13 cellular contexts compared by ENCODE assay signal in genomic region chr12:104576980-104577925, GRCh38.
DNase-seq lines count a peak whose midpoint lies in the region; ATAC-seq, FAIRE-seq and TF ChIP-seq lines count a peak whose summit lies in the region.
"Had no signal": no experiment of that assay in that cellular context is flagged by ENCODE, and none has a peak within 500 bp of the region (broad histone marks: within the 10 kb centered on the region; RNA-seq: fewer than 3 reads in every experiment).

No MANE protein-coding gene starts in this region.

- H3K9me3 ChIP-seq in smooth muscle cell (replicated peaks; ENCODE audit: low read depth), result no peaks in the 10 kb centered on the region
- H3K9me3 ChIP-seq: BLaER1 had no signal

- DNase-seq in activated T-cell treated with anti-CD3 and anti-CD28 coated beads, Interleukin-2, amount 50 U/mL, for 72 hours, result peak in 1 of 2 donors; percentile 14
- DNase-seq in activated T-cell treated with anti-CD3 and anti-CD28 coated beads, Interleukin-2, amount 50 U/mL, for 1 hour, result no peak
- peak; percentile 39 for DNase-seq in RCC 7860 (ENCODE audit: low spot score)
- DNase-seq in dedifferentiated amniotic fluid mesenchymal stem cell (ENCODE audit: extremely low spot score), result peak; percentile 34
- DNase-seq in smooth muscle cell (lab: John Stamatoyannopoulos, UW; ENCODE audit: unreplicated experiment), result no peak
- DNase-seq in NCI-H1092 treated with DMSO at 0.1 percent for 48 hours (lab: John Stamatoyannopoulos, UW), result no peak
- DNase-seq: NCI-H2081 treated with DMSO at 0.1 percent for 48 hours; stimulated activated CD4-positive, alpha-beta T cell treated with anti-CD3 and anti-CD28 coated beads, Interleukin-12 subunit alpha, Interleukin-12 subunit beta, amount 100 ng/mL, for 4 hours had no signal

- WGBS in smooth muscle cell (ENCODE audit: low lambda C conversion rate), result 46% methylated on average over 11 of the region's 11 CpGs

- no peak overlapping the region for H3K4me3 ChIP-seq in smooth muscle cell
- H3K4me3 ChIP-seq: BLaER1 had no signal

- H3K9me3 Mint-ChIP-seq in activated T-cell treated with anti-CD3 and anti-CD28 coated beads, Interleukin-2, amount 50 U/mL, for 72 hours, result no peaks in the 10 kb centered on the region

- H3K79me2 ChIP-seq in smooth muscle cell (ENCODE audit: low read depth), result peaks cover 7% of the 10 kb centered on the region

- peaks cover 19% of the 10 kb centered on the region for H3K4me1 ChIP-seq in smooth muscle cell (ENCODE audit: low read depth)

- peaks cover 3 to 4% of the 10 kb centered on the region in 2 donors for H3K36me3 Mint-ChIP-seq in activated T-cell treated with anti-CD3 and anti-CD28 coated beads, Interleukin-2, amount 50 U/mL, for 72 hours (ENCODE audit: insufficient read depth in 2 of 2)

- peak overlapping the region; percentile 46 to 65 for H3K4me3 Mint-ChIP-seq in activated T-cell treated with anti-CD3 and anti-CD28 coated beads, Interleukin-2, amount 50 U/mL, for 72 hours

- H4K20me1 ChIP-seq in smooth muscle cell (ENCODE audit: low read depth), result no peaks in the 10 kb centered on the region

- peak overlapping the region; percentile 62 for H3K9ac ChIP-seq in smooth muscle cell (ENCODE audit: low read depth)
- H3K9ac ChIP-seq: BLaER1 had no signal

- no peak overlapping the region for H2AFZ ChIP-seq in smooth muscle cell (ENCODE audit: low read depth)

- H3F3A ChIP-seq in smooth muscle cell (ENCODE audit: low read depth), result peaks cover 26% of the 10 kb centered on the region

- no peaks in the 10 kb centered on the region for H3K27me3 Mint-ChIP-seq in activated T-cell treated with anti-CD3 and anti-CD28 coated beads, Interleukin-2, amount 50 U/mL, for 72 hours (ENCODE audit: low read depth)

- FAIRE-seq in RCC 7860 (lab: Jason Lieb, UNC), result no peak
- FAIRE-seq: islet of Langerhans, urothelium cell line had no signal

- peak overlapping the region; percentile 91 for H3K27ac ChIP-seq in smooth muscle cell (ENCODE audit: low read depth)
- H3K27ac ChIP-seq: BLaER1 had no signal

- peak overlapping the region; percentile 32 for H3K27ac Mint-ChIP-seq in activated T-cell treated with anti-CD3 and anti-CD28 coated beads, Interleukin-2, amount 50 U/mL, for 72 hours

- no peaks in the 10 kb centered on the region for H3K36me3 ChIP-seq in smooth muscle cell (ENCODE audit: low read depth)

- H3K27me3 ChIP-seq in smooth muscle cell (ENCODE audit: low read depth), result no peaks in the 10 kb centered on the region
- H3K27me3 ChIP-seq: BLaER1 had no signal

- TF ChIP-seq CTCF in smooth muscle cell (IDR thresholded peaks at IDR 0.05; ENCODE audit: borderline replicate concordance, insufficient read depth, poor library complexity, severe bottlenecking), result no peak

- peak overlapping the region; percentile 76 for H3K4me2 ChIP-seq in smooth muscle cell

- ATAC-seq in activated T-cell treated with anti-CD3 and anti-CD28 coated beads, Interleukin-2, amount 50 U/mL, for 72 hours (replicated peaks in 1 of 2), result peak; percentile 57 to 65
- ATAC-seq in HG03457 (IDR thresholded peaks at IDR 0.05; ENCODE audit: unreplicated experiment), result no peak
- no peak for ATAC-seq in GM19467 (IDR thresholded peaks at IDR 0.05; ENCODE audit: unreplicated experiment)

- peaks cover 57% of the 10 kb centered on the region for H3K4me1 Mint-ChIP-seq in activated T-cell treated with anti-CD3 and anti-CD28 coated beads, Interleukin-2, amount 50 U/mL, for 72 hours (ENCODE audit: low read depth)

Comparison
In these comparisons a context has a peak if more than half of its experiments do, and no peak if none do; other contexts are left out.
1. ATAC-seq: peak in activated T-cell treated with anti-CD3 and anti-CD28 coated beads, Interleukin-2, amount 50 U/mL, for 72 hours (2 of 2); none in HG03457 (single experiment) and GM19467 (single experiment).
2. DNase-seq: peak in RCC 7860 (single experiment) and dedifferentiated amniotic fluid mesenchymal stem cell (single experiment); none in activated T-cell treated with anti-CD3 and anti-CD28 coated beads, Interleukin-2, amount 50 U/mL, for 1 hour (single experiment), smooth muscle cell (single experiment) and NCI-H1092 treated with DMSO at 0.1 percent for 48 hours (single experiment).